17 cellular contexts compared by ENCODE assay signal in genomic region chr1:10610901-10611600, GRCh38.
"Had no signal": no experiment of that assay in that cellular context is flagged by ENCODE, and none has a peak within 500 bp of the region (broad histone marks: within the 10 kb centered on the region; RNA-seq: fewer than 3 reads in every experiment).

No MANE protein-coding gene starts in this region.

- H3K27ac Mint-ChIP-seq: activated B cell treated with CpG ODN at 0.5 μM for 24 hours; activated CD8-positive, alpha-beta T cell treated with anti-CD3 and anti-CD28 coated beads, Interleukin-2, amount 10 ng/mL, durations not matched to agents 7 days and 5 days; activated naive CD8-positive, alpha-beta T cell treated with anti-CD3 and anti-CD28 coated beads, Interleukin-2, amount 10 ng/mL, durations not matched to agents 7 days and 5 days; activated T-helper 1 cell treated with anti-CD3 and anti-CD28 coated beads, Interleukin-12 subunit alpha, Interleukin-12 subunit beta, Interleukin-2, Interleukin-4 antibody, amounts not matched to agents 30 ng/mL and 10 ng/mL and 1 ng/mL, durations not matched to agents 14 hours and 24 hours and 36 hours; stimulated activated memory B cell treated with anti-CD40 and anti-IgM and Interleukin-4, amounts not matched to agents 10 μg/mL and 1 μg/mL and 100 μg/mL, for 72 hours had no signal

- H3K27me3 ChIP-seq: dorsolateral prefrontal cortex, pancreas, thyroid gland had no signal

- H3K27ac ChIP-seq: dorsolateral prefrontal cortex, pancreas, thyroid gland had no signal

- H3K9me3 Mint-ChIP-seq: activated B cell treated with CpG ODN at 0.5 μM for 24 hours; activated naive CD8-positive, alpha-beta T cell treated with anti-CD3 and anti-CD28 coated beads, Interleukin-2, amount 10 ng/mL, durations not matched to agents 7 days and 5 days; activated T-helper 1 cell treated with anti-CD3 and anti-CD28 coated beads, Interleukin-12 subunit alpha, Interleukin-12 subunit beta, Interleukin-2, Interleukin-4 antibody, amounts not matched to agents 30 ng/mL and 10 ng/mL and 1 ng/mL, durations not matched to agents 14 hours and 24 hours and 36 hours; immature natural killer cell; naive B cell; stimulated activated memory B cell treated with anti-CD40 and anti-IgM and Interleukin-4, amounts not matched to agents 10 μg/mL and 1 μg/mL and 100 μg/mL, for 72 hours had no signal

- DNase-seq: activated B cell treated with CpG ODN at 0.5 μM for 24 hours; activated CD4-positive, alpha-beta T cell treated with anti-CD3 and anti-CD28 coated beads for 48 hours; activated CD8-positive, alpha-beta memory T cell treated with anti-CD3 and anti-CD28 coated beads, Interleukin-2, amount 50 U/mL, for 4 hours; activated CD8-positive, alpha-beta T cell treated with anti-CD3 and anti-CD28 coated beads, Interleukin-2, amount 10 ng/mL, durations not matched to agents 7 days and 5 days; activated naive CD4-positive, alpha-beta T cell; activated naive CD8-positive, alpha-beta T cell treated with anti-CD3 and anti-CD28 coated beads, Interleukin-2, amount 10 ng/mL, durations not matched to agents 7 days and 5 days; anterior cingulate cortex; dorsolateral prefrontal cortex; foreskin melanocyte; head of caudate nucleus; immature natural killer cell; naive B cell; pancreas; stimulated activated CD4-positive, alpha-beta T cell treated with anti-CD3 and anti-CD28 coated beads, Interleukin-2, amount 100 ng/mL, for 48 hours; thyroid gland had no signal

- H3K9me3 ChIP-seq: pancreas, thyroid gland had no signal

- H3K27me3 Mint-ChIP-seq: activated B cell treated with CpG ODN at 0.5 μM for 24 hours; activated naive CD8-positive, alpha-beta T cell treated with anti-CD3 and anti-CD28 coated beads, Interleukin-2, amount 10 ng/mL, durations not matched to agents 7 days and 5 days; naive B cell; stimulated activated memory B cell treated with anti-CD40 and anti-IgM and Interleukin-4, amounts not matched to agents 10 μg/mL and 1 μg/mL and 100 μg/mL, for 72 hours had no signal

- H3K36me3 Mint-ChIP-seq: immature natural killer cell had no signal

- H3K4me3 Mint-ChIP-seq: activated B cell treated with CpG ODN at 0.5 μM for 24 hours; activated CD8-positive, alpha-beta T cell treated with anti-CD3 and anti-CD28 coated beads, Interleukin-2, amount 10 ng/mL, durations not matched to agents 7 days and 5 days; activated naive CD8-positive, alpha-beta T cell treated with anti-CD3 and anti-CD28 coated beads, Interleukin-2, amount 10 ng/mL, durations not matched to agents 7 days and 5 days; activated T-helper 1 cell treated with anti-CD3 and anti-CD28 coated beads, Interleukin-12 subunit alpha, Interleukin-12 subunit beta, Interleukin-2, Interleukin-4 antibody, amounts not matched to agents 30 ng/mL and 10 ng/mL and 1 ng/mL, durations not matched to agents 14 hours and 24 hours and 36 hours; immature natural killer cell; naive B cell; stimulated activated memory B cell treated with anti-CD40 and anti-IgM and Interleukin-4, amounts not matched to agents 10 μg/mL and 1 μg/mL and 100 μg/mL, for 72 hours had no signal

- H3K4me3 ChIP-seq: dorsolateral prefrontal cortex, pancreas, thyroid gland had no signal

- H3K4me1 Mint-ChIP-seq: activated naive CD8-positive, alpha-beta T cell treated with anti-CD3 and anti-CD28 coated beads, Interleukin-2, amount 10 ng/mL, durations not matched to agents 7 days and 5 days; naive B cell had no signal

- H3K36me3 ChIP-seq: pancreas, thyroid gland had no signal

- H3K4me1 ChIP-seq: pancreas had no signal

- ATAC-seq: activated CD8-positive, alpha-beta T cell treated with anti-CD3 and anti-CD28 coated beads, Interleukin-2, amount 10 ng/mL, durations not matched to agents 7 days and 5 days; pancreas; stimulated activated memory B cell treated with anti-CD40 and anti-IgM and Interleukin-4, amounts not matched to agents 10 μg/mL and 1 μg/mL and 100 μg/mL, for 72 hours had no signal
